Comparison of ENCODE assay signal across 27 cellular contexts in genomic region chr11:68831124-68831523, GRCh38. TPM values are rescaled to one million over a fixed set of nuclear protein-coding genes. Genes with fewer than 3 reads are reported as not detected.
DNase-seq lines count a peak whose midpoint lies in the region; ATAC-seq and TF ChIP-seq lines count a peak whose summit lies in the region.
"Had no signal": no experiment of that assay in that cellular context is flagged by ENCODE, and none has a peak within 500 bp of the region (broad histone marks: within the 10 kb centered on the region; RNA-seq: fewer than 3 reads in every experiment).

No MANE protein-coding gene starts in this region.

- intact Hi-C loops in left colon (cut with DNase I, micrococcal nuclease): no loop called here
- intact Hi-C loops in uterus (cut with DNase I; ENCODE audit: low total_unique reads): no loop called here

- DNase-seq in GM23338 (ENCODE audit: low spot score) (no peak), NCI-H526 treated with DMSO at 0.1 percent for 48 hours (lab: John Stamatoyannopoulos, UW) (peak; percentile 90), left colon (peak; percentile 75 to 89), foreskin fibroblast (no peak), uterus (no peak)
- DNase-seq in stimulated activated effector memory CD8-positive, alpha-beta T cell treated with anti-CD3 and anti-CD28 coated beads, Interleukin-12 subunit alpha, Interleukin-12 subunit beta, amount 100 ng/mL, for 72 hours (ENCODE audit: low spot score in 2 of 2): no peak
- DNase-seq in central memory CD4-positive, alpha-beta T cell: no peak
- DNase-seq: activated CD4-positive, alpha-beta memory T cell treated with anti-CD3 and anti-CD28 coated beads, Interleukin-2, amount 10 ng/mL, durations not matched to agents 7 days and 5 days; activated effector memory CD4-positive, alpha-beta T cell treated with Interleukin-2 at 50 U/mL for 16 hours; anterior cingulate cortex; CD4-positive, CD25-positive, alpha-beta regulatory T cell; cortex of kidney; foreskin keratinocyte; HCEC 1CT; heart left ventricle; NCI-H1417 treated with DMSO at 0.1 percent for 48 hours; NCI-H2107; NCI-H446 treated with DMSO at 0.1 percent for 48 hours; NK-92 treated with Interleukin-12 subunit alpha and Interleukin-12 subunit beta, amount 100 ng/mL, for 24 hours; stimulated activated CD4-positive, alpha-beta T cell treated with anti-CD3 and anti-CD28 coated beads, Interleukin-2, amount 100 ng/mL, for 24 hours; trophoblast cell had no signal

- H3K27me3 ChIP-seq in GM23338 (ENCODE audit: insufficient read depth) (no peaks in the 10 kb centered on the region), uterus (no peaks in the 10 kb centered on the region)
- H3K27me3 ChIP-seq: foreskin keratinocyte, heart left ventricle had no signal

- no peak for TF ChIP-seq POLR2A in uterus (IDR thresholded peaks at IDR 0.05)

- H3K4me2 ChIP-seq in GM23338: 0 out of 2 replicates have a peak overlapping the region, but pooled peaks have one; percentile 48
- H3K4me2 ChIP-seq: KMS-11, smooth muscle cell had no signal

- no peak overlapping the region for H2AFZ ChIP-seq in GM23338

- ATAC-seq in GM23338 (no peak), left colon (peak; percentile 75)
- no peak for ATAC-seq in stimulated activated effector memory CD8-positive, alpha-beta T cell treated with anti-CD3 and anti-CD28 coated beads, Interleukin-12 subunit alpha, Interleukin-12 subunit beta, amount 100 ng/mL, for 72 hours
- ATAC-seq: activated CD4-positive, CD25-positive, alpha-beta regulatory T cell treated with anti-CD3 and anti-CD28 coated beads, Interleukin-2, amount 50 U/mL, for 24 hours; esophagus mucosa; foreskin keratinocyte had no signal

- H3K27ac ChIP-seq in GM23338 (ENCODE audit: low read depth) (no peak overlapping the region), uterus (no peak overlapping the region)
- H3K27ac ChIP-seq: foreskin keratinocyte, KMS-11 had no signal

- no peaks in the 10 kb centered on the region for H3K36me3 Mint-ChIP-seq in GM23338 (ENCODE audit: low read depth)
- H3K36me3 Mint-ChIP-seq in stimulated activated effector memory CD8-positive, alpha-beta T cell treated with anti-CD3 and anti-CD28 coated beads, Interleukin-12 subunit alpha, Interleukin-12 subunit beta, amount 100 ng/mL, for 72 hours: peaks cover 12% of the 10 kb centered on the region
- H3K36me3 Mint-ChIP-seq: activated naive CD8-positive, alpha-beta T cell had no signal

- H3K9me2 ChIP-seq in GM23338 (ENCODE audit: insufficient read depth): no peaks in the 10 kb centered on the region

- H3K9me3 Mint-ChIP-seq in GM23338: no peaks in the 10 kb centered on the region
- no peaks in the 10 kb centered on the region for H3K9me3 Mint-ChIP-seq in stimulated activated effector memory CD8-positive, alpha-beta T cell treated with anti-CD3 and anti-CD28 coated beads, Interleukin-12 subunit alpha, Interleukin-12 subunit beta, amount 100 ng/mL, for 72 hours
- H3K9me3 Mint-ChIP-seq: activated CD4-positive, alpha-beta memory T cell treated with anti-CD3 and anti-CD28 coated beads, Interleukin-2, amount 10 ng/mL, durations not matched to agents 7 days and 5 days; CD4-positive, CD25-positive, alpha-beta regulatory T cell; memory B cell had no signal

- H3K4me1 Mint-ChIP-seq in GM23338: peaks cover 29% of the 10 kb centered on the region
- H3K4me1 Mint-ChIP-seq in stimulated activated effector memory CD8-positive, alpha-beta T cell treated with anti-CD3 and anti-CD28 coated beads, Interleukin-12 subunit alpha, Interleukin-12 subunit beta, amount 100 ng/mL, for 72 hours: peaks cover 57% of the 10 kb centered on the region

- no peak overlapping the region for H3K27ac Mint-ChIP-seq in GM23338
- H3K27ac Mint-ChIP-seq in stimulated activated effector memory CD8-positive, alpha-beta T cell treated with anti-CD3 and anti-CD28 coated beads, Interleukin-12 subunit alpha, Interleukin-12 subunit beta, amount 100 ng/mL, for 72 hours: peak overlapping the region; percentile 70
- H3K27ac Mint-ChIP-seq: activated CD4-positive, alpha-beta memory T cell treated with anti-CD3 and anti-CD28 coated beads, Interleukin-2, amount 10 ng/mL, durations not matched to agents 7 days and 5 days; activated naive CD8-positive, alpha-beta T cell; memory B cell had no signal

- H3K4me3 ChIP-seq in GM23338 (no peak overlapping the region), foreskin fibroblast (ENCODE audit: low read depth in 1 of 2, low read length in 2 of 2) (no peak overlapping the region), uterus (no peak overlapping the region)
- H3K4me3 ChIP-seq: heart left ventricle, smooth muscle cell had no signal

- H3K9me3 ChIP-seq in uterus: no peaks in the 10 kb centered on the region
- H3K9me3 ChIP-seq: heart left ventricle had no signal

- peaks cover 8% of the 10 kb centered on the region; the same call in 1 of the 2 replicates for H3K79me2 ChIP-seq in GM23338 (replicated peaks; ENCODE audit: insufficient read depth)

- TF ChIP-seq CTCF in GM23338 (conservative IDR thresholded peaks at IDR 0.05; ENCODE audit: low read depth in 2 of 2) (no peak), foreskin fibroblast (IDR thresholded peaks at IDR 0.05; ENCODE audit: low read depth, low read length) (no peak), uterus (IDR thresholded peaks at IDR 0.05) (no peak)

- H3K4me1 ChIP-seq in GM23338 (ENCODE audit: insufficient read depth): peaks cover 15% of the 10 kb centered on the region
- H3K4me1 ChIP-seq in uterus: peaks cover 10 to 12% of the 10 kb centered on the region in 2 donors
- H3K4me1 ChIP-seq: foreskin keratinocyte had no signal

- no peak overlapping the region for H3K4me3 Mint-ChIP-seq in GM23338
- no peak overlapping the region for H3K4me3 Mint-ChIP-seq in stimulated activated effector memory CD8-positive, alpha-beta T cell treated with anti-CD3 and anti-CD28 coated beads, Interleukin-12 subunit alpha, Interleukin-12 subunit beta, amount 100 ng/mL, for 72 hours
- H3K4me3 Mint-ChIP-seq: activated CD4-positive, alpha-beta memory T cell treated with anti-CD3 and anti-CD28 coated beads, Interleukin-2, amount 10 ng/mL, durations not matched to agents 7 days and 5 days; activated naive CD8-positive, alpha-beta T cell; memory B cell had no signal

- H3F3A ChIP-seq in GM23338 (replicated peaks; ENCODE audit: low read depth): 0 out of 2 replicates have a peak, but pooled peaks cover 2% of the 10 kb centered on the region

- H3K27me3 Mint-ChIP-seq in GM23338 (ENCODE audit: insufficient read depth, low read depth, poor library complexity): no peaks in the 10 kb centered on the region
- H3K27me3 Mint-ChIP-seq: activated CD4-positive, alpha-beta memory T cell treated with anti-CD3 and anti-CD28 coated beads, Interleukin-2, amount 10 ng/mL, durations not matched to agents 7 days and 5 days; activated naive CD8-positive, alpha-beta T cell; CD4-positive, CD25-positive, alpha-beta regulatory T cell; memory B cell had no signal

- peaks cover 2% of the 10 kb centered on the region; the same call in 1 of the 2 replicates for H4K20me1 ChIP-seq in GM23338 (replicated peaks; ENCODE audit: insufficient read depth)

- H3K36me3 ChIP-seq in GM23338 (ENCODE audit: insufficient read depth) (no peaks in the 10 kb centered on the region; the same call in 1 of the 2 replicates), uterus (no peaks in the 10 kb centered on the region)

TF ChIP-seq in GM23338, 12 proteins besides CTCF, POLR2A, EP300 and RAD21 (continues in another document):
- no peak for TF ChIP-seq EZH2 (IDR thresholded peaks at IDR 0.05; ENCODE audit: low read depth, unreplicated experiment)

RNA-seq across cellular contexts. Expression of gene CPT1A, which starts 10.6 kb away (rescaled TPM):
- 9.5 and 11.5 TPM in 2 replicates for total RNA-seq in GM23338 (2014; rRNA removed; shearing (Covaris generic))
- polyA plus RNA-seq in GM23338 (2016; fragmentation: Nextera tagmentation; extraction: Ambion mirVana): 2.6 and 4.3 TPM in 2 replicates
- total RNA-seq in left colon: 100 to 1,000 TPM; 149 to 261 TPM
- total RNA-seq in uterus: 100 to 1,000 TPM in 2 of 4 donors, 10 to 100 TPM in 2; 27.2 to 125 (median 67.9) TPM

Comparison
In these comparisons a context has a peak if more than half of its experiments do, and no peak if none do; other contexts are left out.
1. DNase-seq: peak in NCI-H526 treated with DMSO at 0.1 percent for 48 hours (single experiment) and left colon (2 of 2); none in GM23338 (single experiment), stimulated activated effector memory CD8-positive, alpha-beta T cell treated with anti-CD3 and anti-CD28 coated beads, Interleukin-12 subunit alpha, Interleukin-12 subunit beta, amount 100 ng/mL, for 72 hours (0 of 2), central memory CD4-positive, alpha-beta T cell (single experiment), foreskin fibroblast (0 of 2) and uterus (0 of 2).